8 cellular contexts compared by ENCODE assay signal in the genomic region with DNA sequence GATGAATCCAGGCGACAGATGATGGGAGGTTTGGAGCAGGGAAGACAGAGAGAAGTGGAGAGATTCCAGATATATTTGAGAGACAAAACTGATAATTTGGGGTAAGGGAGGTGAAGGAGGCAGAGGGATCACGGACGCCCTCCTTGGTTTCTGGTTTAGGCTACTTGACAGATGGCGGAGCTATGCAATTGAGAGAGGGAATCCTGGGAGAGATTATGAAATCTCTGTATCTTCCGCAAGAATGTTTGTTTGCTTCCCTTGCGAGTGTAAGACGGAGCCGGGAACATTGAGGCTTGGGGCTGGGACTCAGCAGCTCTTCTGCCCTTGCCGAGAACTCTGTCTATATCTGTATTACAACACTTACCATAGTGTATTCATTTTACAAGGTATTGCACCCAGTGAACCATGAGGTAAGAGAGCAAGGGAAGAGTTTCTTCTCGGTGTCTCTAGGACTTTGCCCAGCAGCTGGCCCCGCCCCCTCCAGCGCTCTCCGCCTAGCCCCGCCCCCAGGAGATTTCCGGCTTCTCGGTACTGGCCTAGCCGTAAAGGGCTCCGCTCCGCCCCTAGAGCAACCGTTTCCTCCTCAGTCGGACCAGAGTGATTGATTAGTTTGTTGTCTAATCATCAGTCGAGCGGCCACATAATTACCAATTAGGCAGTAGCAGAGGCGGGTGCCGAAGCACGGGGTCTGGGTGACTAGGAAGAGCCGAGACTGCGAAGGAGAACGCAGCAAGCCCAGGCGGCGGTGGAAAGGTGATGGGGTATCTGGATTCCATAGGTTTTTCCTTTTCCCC. TPM values are rescaled to one million over a fixed set of nuclear protein-coding genes. Genes with fewer than 3 reads are reported as not detected.
A peak's percentile ranks its signal among the peaks of the same experiment; 100 is the strongest.
DNase-seq lines count a peak whose midpoint lies in the region; TF ChIP-seq lines count a peak whose summit lies in the region.

Gene PRR13, plus strand, starts transcription at position 695 of the 794 bp plus-strand sequence. CDS start 981 bp downstream, outside the sequence.

- peak within 1 kb of the TSS; percentile 90 to 95 (median 90) for H3K4me3 Mint-ChIP-seq in nephron
- peak within 1 kb of the TSS; percentile 96 for H3K4me3 Mint-ChIP-seq in stimulated activated naive CD8-positive, alpha-beta T cell treated with anti-CD3 and anti-CD28 coated beads, Interleukin-15, Interleukin-2, amounts not matched to agents 100 ng/mL and 50 ng/mL, for 24 hours

- no peaks in the 10 kb centered on the region for H3K9me3 Mint-ChIP-seq in nephron
- H3K9me3 Mint-ChIP-seq in stimulated activated naive CD8-positive, alpha-beta T cell treated with anti-CD3 and anti-CD28 coated beads, Interleukin-15, Interleukin-2, amounts not matched to agents 100 ng/mL and 50 ng/mL, for 24 hours = no peaks in the 10 kb centered on the region

- peaks cover 7% of the 10 kb centered on the region for H3K36me3 ChIP-seq in H7 (replicated peaks; ENCODE audit: control insufficient read depth, insufficient read depth, low read length)

- H3K4me3 ChIP-seq in H7 (ENCODE audit: insufficient read depth, low read depth, low read length) (peak within 1 kb of the TSS; percentile 85), fibroblast of pulmonary artery (replicated peaks; ENCODE audit: low read depth, low read length) (peak within 1 kb of the TSS; percentile 80)

- peak within 1 kb of the TSS; percentile 94 to 99 (median 98) for H3K27ac Mint-ChIP-seq in nephron
- H3K27ac Mint-ChIP-seq in stimulated activated naive CD8-positive, alpha-beta T cell treated with anti-CD3 and anti-CD28 coated beads, Interleukin-15, Interleukin-2, amounts not matched to agents 100 ng/mL and 50 ng/mL, for 24 hours = peak within 1 kb of the TSS; percentile 95

- no peaks in the 10 kb centered on the region for H3K27me3 ChIP-seq in H7 (ENCODE audit: control insufficient read depth, insufficient read depth, low read length)

- H3K36me3 Mint-ChIP-seq in nephron (ENCODE audit: low read depth) = peaks cover 20% of the 10 kb centered on the region
- peaks cover 30% of the 10 kb centered on the region for H3K36me3 Mint-ChIP-seq in stimulated activated naive CD8-positive, alpha-beta T cell treated with anti-CD3 and anti-CD28 coated beads, Interleukin-15, Interleukin-2, amounts not matched to agents 100 ng/mL and 50 ng/mL, for 24 hours (ENCODE audit: low read depth)

- peaks cover 25% of the 10 kb centered on the region for H3K4me1 Mint-ChIP-seq in nephron
- H3K4me1 Mint-ChIP-seq in stimulated activated naive CD8-positive, alpha-beta T cell treated with anti-CD3 and anti-CD28 coated beads, Interleukin-15, Interleukin-2, amounts not matched to agents 100 ng/mL and 50 ng/mL, for 24 hours (ENCODE audit: low read depth) = peaks cover 39% of the 10 kb centered on the region

- TF ChIP-seq CTCF in fibroblast of pulmonary artery (IDR thresholded peaks at IDR 0.05; ENCODE audit: low read length, missing control alignments) (no peak), nephron (IDR thresholded peaks at IDR 0.05; ENCODE audit: unreplicated experiment in 3 of 3) (no peak)

- no peaks in the 10 kb centered on the region for H3K27me3 Mint-ChIP-seq in nephron (ENCODE audit: low read depth)
- no peaks in the 10 kb centered on the region for H3K27me3 Mint-ChIP-seq in stimulated activated naive CD8-positive, alpha-beta T cell treated with anti-CD3 and anti-CD28 coated beads, Interleukin-15, Interleukin-2, amounts not matched to agents 100 ng/mL and 50 ng/mL, for 24 hours

- peak; percentile 100 for DNase-seq in ELR (ENCODE audit: low read depth)
- DNase-seq in H7 = peak; percentile 98
- peak; percentile 99 for DNase-seq in M059J (ENCODE audit: low read depth)
- peak; percentile 99 for DNase-seq in SHP77 (lab: John Stamatoyannopoulos, UW)
- peak; percentile 97 for DNase-seq in activated effector memory CD4-positive, alpha-beta T cell treated with Interleukin-2 at 50 U/mL for 16 hours
- DNase-seq in fibroblast of pulmonary artery (ENCODE audit: low read depth) = peak; percentile 99

RNA-seq across cellular contexts. Expression of gene PRR13, which starts in this region (rescaled TPM):
- 87.1 and 130 TPM in 2 replicates for total RNA-seq in H7 (2014; rRNA removed; shearing (Covaris generic))
- total RNA-seq in M059J (2014; rRNA removed; shearing (Covaris generic)) = 145 and 146 TPM in 2 replicates

Comparison
In these comparisons a context has a peak if more than half of its experiments do, and no peak if none do; other contexts are left out.
1. Peak in every context shown above with its lines: DNase-seq and H3K4me3 ChIP-seq.